15 cellular contexts compared by ENCODE assay signal in genomic region chr17:31051517-31051916, GRCh38. TPM values are rescaled to one million over a fixed set of nuclear protein-coding genes. Genes with fewer than 3 reads are reported as not detected.
DNase-seq lines count a peak whose midpoint lies in the region; ATAC-seq and TF ChIP-seq lines count a peak whose summit lies in the region.
"Had no signal": no experiment of that assay in that cellular context is flagged by ENCODE, and none has a peak within 500 bp of the region (broad histone marks: within the 10 kb centered on the region; RNA-seq: fewer than 3 reads in every experiment).

No MANE protein-coding gene starts in this region.

- no peak for ATAC-seq in activated CD8-positive, alpha-beta T cell treated with anti-CD3 and anti-CD28 coated beads, Interleukin-2, amount 10 ng/mL, durations not matched to agents 7 days and 5 days
- ATAC-seq in activated CD8-positive, alpha-beta T cell treated with anti-CD3 and anti-CD28 coated beads for 36 hours, result no peak
- ATAC-seq: WTC11 had no signal

- POLR2A ChIA-PET in activated CD8-positive, alpha-beta T cell treated with anti-CD3 and anti-CD28 coated beads, Interleukin-2, amount 10 ng/mL, durations not matched to agents 7 days and 5 days (lab: Charles Lee), result no interaction called here
- POLR2A ChIA-PET in activated CD8-positive, alpha-beta T cell treated with anti-CD3 and anti-CD28 coated beads for 36 hours (lab: Charles Lee), result no interaction called here

- DNase-seq in activated CD8-positive, alpha-beta T cell treated with anti-CD3 and anti-CD28 coated beads, Interleukin-2, amount 10 ng/mL, durations not matched to agents 7 days and 5 days, result no peak
- no peak for DNase-seq in activated CD8-positive, alpha-beta T cell treated with anti-CD3 and anti-CD28 coated beads for 36 hours
- DNase-seq in brain microvascular endothelial cell (no peak), medulla oblongata (ENCODE audit: extremely low spot score) (peak; percentile 46), NCI-H1048 (lab: John Stamatoyannopoulos, UW) (no peak), NCI-H1436 treated with DMSO at 0.1 percent for 48 hours (lab: John Stamatoyannopoulos, UW) (no peak), NCI-H526 (lab: John Stamatoyannopoulos, UW) (no peak)
- no peak for DNase-seq in activated CD4-positive, CD25-positive, alpha-beta regulatory T cell treated with anti-CD3 and anti-CD28 coated beads, Interleukin-2, amount 50 U/mL, for 72 hours
- DNase-seq: activated naive CD4-positive, alpha-beta T cell treated with Interleukin-2 at 50 U/mL for 16 hours; KG1; stimulated activated naive CD8-positive, alpha-beta T cell treated with anti-CD3 and anti-CD28 coated beads, Interleukin-15, Interleukin-2, amounts not matched to agents 100 U/mL and 50 U/mL, for 24 hours had no signal

- no peaks in the 10 kb centered on the region for H3K27me3 Mint-ChIP-seq in activated CD8-positive, alpha-beta T cell treated with anti-CD3 and anti-CD28 coated beads, Interleukin-2, amount 10 ng/mL, durations not matched to agents 7 days and 5 days (ENCODE audit: low read depth)
- no peaks in the 10 kb centered on the region for H3K27me3 Mint-ChIP-seq in activated CD8-positive, alpha-beta T cell treated with anti-CD3 and anti-CD28 coated beads for 36 hours
- H3K27me3 Mint-ChIP-seq: activated CD8-positive, alpha-beta memory T cell treated with anti-CD3 and anti-CD28 coated beads, Interleukin-2, amount 10 ng/mL, durations not matched to agents 7 days and 5 days had no signal

- no peak overlapping the region for H3K4me3 ChIP-seq in brain microvascular endothelial cell (ENCODE audit: low read depth, low read length)
- H3K4me3 ChIP-seq: heart right ventricle had no signal

- no peak for TF ChIP-seq CTCF in activated CD8-positive, alpha-beta T cell treated with anti-CD3 and anti-CD28 coated beads for 36 hours (IDR thresholded peaks at IDR 0.05)
- TF ChIP-seq CTCF in brain microvascular endothelial cell (IDR thresholded peaks at IDR 0.05; ENCODE audit: low read depth, low read length, missing control alignments), result no peak

- H3K27ac Mint-ChIP-seq in activated CD8-positive, alpha-beta T cell treated with anti-CD3 and anti-CD28 coated beads, Interleukin-2, amount 10 ng/mL, durations not matched to agents 7 days and 5 days, result peak overlapping the region; percentile 54
- no peak overlapping the region for H3K27ac Mint-ChIP-seq in activated CD8-positive, alpha-beta T cell treated with anti-CD3 and anti-CD28 coated beads for 36 hours
- H3K27ac Mint-ChIP-seq: nephron had no signal

- H3K27ac ChIP-seq in brain microvascular endothelial cell, result peak overlapping the region; percentile 87

- in situ Hi-C loops in brain microvascular endothelial cell (cut with HindIII; ENCODE audit: low pct_ligation_motif_present, low sequenced_read_pairs), result no loop called here

- CTCF ChIA-PET in activated CD8-positive, alpha-beta T cell treated with anti-CD3 and anti-CD28 coated beads, Interleukin-2, amount 10 ng/mL, durations not matched to agents 7 days and 5 days (lab: Charles Lee), result interaction anchor here (0.8 to 1.9 kb wide), 3 partner anchors 10 to 165 kb away, joined by 3 to 6 read pairs (median 4); no protein-coding TSS in a partner anchor
- CTCF ChIA-PET in activated CD8-positive, alpha-beta T cell treated with anti-CD3 and anti-CD28 coated beads for 36 hours (lab: Charles Lee), result interaction anchor here (1.5 kb wide), 1 partner anchor 18 kb away, joined by 4 read pairs; no protein-coding TSS in a partner anchor

- H3K27me3 ChIP-seq in brain microvascular endothelial cell (replicated peaks), result no peaks in the 10 kb centered on the region
- H3K27me3 ChIP-seq: heart right ventricle had no signal

- H3K4me3 Mint-ChIP-seq in activated CD8-positive, alpha-beta T cell treated with anti-CD3 and anti-CD28 coated beads, Interleukin-2, amount 10 ng/mL, durations not matched to agents 7 days and 5 days, result no peak overlapping the region
- H3K4me3 Mint-ChIP-seq in activated CD8-positive, alpha-beta T cell treated with anti-CD3 and anti-CD28 coated beads for 36 hours, result no peak overlapping the region
- H3K4me3 Mint-ChIP-seq: activated CD8-positive, alpha-beta memory T cell treated with anti-CD3 and anti-CD28 coated beads, Interleukin-2, amount 10 ng/mL, durations not matched to agents 7 days and 5 days; nephron; WTC11 had no signal

- H3K9me3 Mint-ChIP-seq in activated CD8-positive, alpha-beta T cell treated with anti-CD3 and anti-CD28 coated beads, Interleukin-2, amount 10 ng/mL, durations not matched to agents 7 days and 5 days (ENCODE audit: insufficient read depth), result no peaks in the 10 kb centered on the region
- no peaks in the 10 kb centered on the region for H3K9me3 Mint-ChIP-seq in activated CD8-positive, alpha-beta T cell treated with anti-CD3 and anti-CD28 coated beads for 36 hours

- intact Hi-C loops in activated CD8-positive, alpha-beta T cell treated with anti-CD3 and anti-CD28 coated beads for 36 hours (cut with micrococcal nuclease), result no loop called here

- H3K36me3 ChIP-seq in brain microvascular endothelial cell (replicated peaks), result no peaks in the 10 kb centered on the region
- H3K36me3 ChIP-seq: heart right ventricle had no signal

- H3K4me1 Mint-ChIP-seq in activated CD8-positive, alpha-beta T cell treated with anti-CD3 and anti-CD28 coated beads, Interleukin-2, amount 10 ng/mL, durations not matched to agents 7 days and 5 days (ENCODE audit: low read depth), result peaks cover 14% of the 10 kb centered on the region
- peaks cover 7% of the 10 kb centered on the region for H3K4me1 Mint-ChIP-seq in activated CD8-positive, alpha-beta T cell treated with anti-CD3 and anti-CD28 coated beads for 36 hours (ENCODE audit: low read depth)
- H3K4me1 Mint-ChIP-seq: nephron had no signal

- H3K36me3 Mint-ChIP-seq in activated CD8-positive, alpha-beta T cell treated with anti-CD3 and anti-CD28 coated beads, Interleukin-2, amount 10 ng/mL, durations not matched to agents 7 days and 5 days (ENCODE audit: low read depth), result no peaks in the 10 kb centered on the region
- H3K36me3 Mint-ChIP-seq in activated CD8-positive, alpha-beta T cell treated with anti-CD3 and anti-CD28 coated beads for 36 hours (ENCODE audit: low read depth), result no peaks in the 10 kb centered on the region
- H3K36me3 Mint-ChIP-seq: WTC11 had no signal

RNA-seq across cellular contexts. Expression of gene NF1, which starts 43.3 kb away (rescaled TPM):
- 10 to 100 TPM; 16.7 to 17.4 TPM for total RNA-seq in activated CD8-positive, alpha-beta T cell treated with anti-CD3 and anti-CD28 coated beads, Interleukin-2, amount 10 ng/mL, durations not matched to agents 7 days and 5 days
- 10 to 100 TPM; 19.4 to 20.1 TPM for total RNA-seq in activated CD8-positive, alpha-beta T cell treated with anti-CD3 and anti-CD28 coated beads for 36 hours
